2 cellular contexts compared by ENCODE assay signal in genomic region chr6:7262746-7263335, GRCh38.
TF ChIP-seq lines count a peak whose summit lies in the region.

No MANE protein-coding gene starts in this region.

TF ChIP-seq in HepG2, 621 proteins besides CTCF, POLR2A, EP300 and RAD21 (continued from another document):
- TF ChIP-seq TP53 (CRISPR knock-in tag; conservative IDR thresholded peaks at IDR 0.05) = no peak
- no peak for TF ChIP-seq MIXL1 (CRISPR knock-in tag; IDR thresholded peaks at IDR 0.05)
- no peak for TF ChIP-seq ZC3H13 (CRISPR knock-in tag; IDR thresholded peaks at IDR 0.05)
- no peak for TF ChIP-seq NFKB2 (CRISPR knock-in tag; IDR thresholded peaks at IDR 0.05; ENCODE audit: borderline replicate concordance)
- no peak for TF ChIP-seq ZBTB43 (CRISPR knock-in tag; conservative IDR thresholded peaks at IDR 0.05)
- TF ChIP-seq POLR2AphosphoS5 (IDR thresholded peaks at IDR 0.05; ENCODE audit: low read depth, low read length) = no peak
- TF ChIP-seq ZNF788 (CRISPR knock-in tag; IDR thresholded peaks at IDR 0.05; ENCODE audit: borderline replicate concordance) = no peak
- TF ChIP-seq ZNF816 (CRISPR knock-in tag; IDR thresholded peaks at IDR 0.05; ENCODE audit: borderline replicate concordance) = no peak
- no peak for TF ChIP-seq ZNF687 (CRISPR knock-in tag; IDR thresholded peaks at IDR 0.05)
- no peak for TF ChIP-seq ZNF331 (CRISPR knock-in tag; IDR thresholded peaks at IDR 0.05)
- no peak for TF ChIP-seq DR1 (CRISPR knock-in tag; IDR thresholded peaks at IDR 0.05)
- TF ChIP-seq POGZ (CRISPR knock-in tag; IDR thresholded peaks at IDR 0.05) = no peak
- no peak for TF ChIP-seq ZFP90 (CRISPR knock-in tag; IDR thresholded peaks at IDR 0.05; ENCODE audit: borderline replicate concordance)
- TF ChIP-seq SRY (CRISPR knock-in tag; IDR thresholded peaks at IDR 0.05) = no peak
- TF ChIP-seq EHMT2 (IDR thresholded peaks at IDR 0.05; ENCODE audit: borderline replicate concordance, low read depth, low read length) = no peak
- no peak for TF ChIP-seq ZNF260 (CRISPR knock-in tag; IDR thresholded peaks at IDR 0.05; ENCODE audit: borderline replicate concordance, low read depth)
- TF ChIP-seq MBD4 (IDR thresholded peaks at IDR 0.05; ENCODE audit: borderline replicate concordance, low read length) = no peak
- TF ChIP-seq ZNF850 (CRISPR knock-in tag; conservative IDR thresholded peaks at IDR 0.05) = no peak
- TF ChIP-seq ZBTB7A (CRISPR knock-in tag; IDR thresholded peaks at IDR 0.05) = no peak

TF ChIP-seq in HEK293T, 16 proteins besides CTCF, POLR2A, EP300 and RAD21:
- TF ChIP-seq SUZ12 (IDR thresholded peaks at IDR 0.05) (no peak), ARNT (IDR thresholded peaks at IDR 0.05) (no peak), HDGF (IDR thresholded peaks at IDR 0.05; ENCODE audit: borderline replicate concordance) (no peak), NFRKB (IDR thresholded peaks at IDR 0.05) (no peak)
